ENCODE assay signal across 1 cellular context in genomic region chr9:137762414-137763061, GRCh38.
TF ChIP-seq lines count a peak whose summit lies in the region.

No MANE protein-coding gene starts in this region.

TF ChIP-seq in GM23338, 12 proteins besides CTCF, POLR2A, EP300 and RAD21 (continued from another document):
- no peak for TF ChIP-seq ZNF462 (CRISPR knock-in tag; IDR thresholded peaks at IDR 0.05)
- no peak for TF ChIP-seq ETS1 (IDR thresholded peaks at IDR 0.05)
- TF ChIP-seq REST (IDR thresholded peaks at IDR 0.05; ENCODE audit: unreplicated experiment) = no peak
- no peak for TF ChIP-seq EZH2phosphoT487 (IDR thresholded peaks at IDR 0.05; ENCODE audit: unreplicated experiment)
- no peak for TF ChIP-seq STAT1 (IDR thresholded peaks at IDR 0.05; ENCODE audit: unreplicated experiment)
TF ChIP-seq in GM23338: peak in this region for 0.
